ENCODE assay signal across 21 cellular contexts in the genomic region with DNA sequence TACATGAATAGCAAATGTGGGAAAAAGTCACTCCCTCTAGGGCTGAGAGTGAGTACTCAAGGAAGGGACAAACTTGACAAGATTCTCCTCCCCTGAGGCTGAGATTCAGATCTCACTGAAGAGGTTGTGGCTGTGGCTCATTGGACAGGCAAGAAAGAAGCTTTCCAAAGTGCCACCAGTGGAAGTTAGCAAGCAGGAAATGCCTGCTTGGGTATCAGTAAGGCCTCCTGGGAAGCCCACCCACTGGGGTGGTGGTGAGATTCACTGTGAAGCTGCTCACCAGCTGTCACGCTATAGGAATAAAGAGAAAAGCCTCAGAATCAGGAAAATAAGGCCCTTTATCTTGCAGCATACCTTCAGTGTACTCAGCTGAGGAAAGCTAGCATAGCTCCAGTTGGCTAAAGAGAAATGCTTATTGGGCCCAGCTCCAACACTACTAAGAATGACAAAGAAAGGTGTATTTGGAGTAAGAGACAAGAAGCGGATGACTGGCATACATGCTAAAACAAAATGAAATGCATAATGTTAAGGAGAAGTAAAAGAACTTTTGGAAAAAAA.
"Had no signal": no experiment of that assay in that cellular context is flagged by ENCODE, and none has a peak within 500 bp of the region (broad histone marks: within the 10 kb centered on the region; RNA-seq: fewer than 3 reads in every experiment).

No MANE protein-coding gene starts in this region.

- H3K27me3 Mint-ChIP-seq: activated CD8-positive, alpha-beta T cell treated with anti-CD3 and anti-CD28 coated beads for 36 hours; activated naive CD8-positive, alpha-beta T cell treated with anti-CD3 and anti-CD28 coated beads, Interleukin-2, amount 10 ng/mL, durations not matched to agents 7 days and 5 days; activated T-cell treated with anti-CD3 and anti-CD28 coated beads, Interleukin-2, amount 50 U/mL, for 24 hours; naive thymus-derived CD8-positive, alpha-beta T cell; stimulated activated memory B cell treated with anti-CD40 and anti-IgM and Interleukin-4, amounts not matched to agents 10 μg/mL and 1 μg/mL and 100 μg/mL, for 72 hours had no signal

- H3K9me3 ChIP-seq: body of pancreas, neutrophil, sigmoid colon, spleen, testis, upper lobe of left lung had no signal

- H3K9me3 Mint-ChIP-seq: activated naive CD8-positive, alpha-beta T cell treated with anti-CD3 and anti-CD28 coated beads, Interleukin-2, amount 10 ng/mL, durations not matched to agents 7 days and 5 days had no signal

- H3K4me1 ChIP-seq: body of pancreas, sigmoid colon, spleen, testis, upper lobe of left lung had no signal

- H3K36me3 Mint-ChIP-seq: activated naive CD8-positive, alpha-beta T cell treated with anti-CD3 and anti-CD28 coated beads, Interleukin-2, amount 10 ng/mL, durations not matched to agents 7 days and 5 days; naive thymus-derived CD8-positive, alpha-beta T cell; stimulated activated memory B cell treated with anti-CD40 and anti-IgM and Interleukin-4, amounts not matched to agents 10 μg/mL and 1 μg/mL and 100 μg/mL, for 72 hours had no signal

- H3K27ac ChIP-seq: body of pancreas, epithelial cell of prostate, neutrophil, sigmoid colon, spleen, testis, upper lobe of left lung had no signal

- H3K27ac Mint-ChIP-seq: activated CD8-positive, alpha-beta T cell treated with anti-CD3 and anti-CD28 coated beads for 36 hours; activated naive CD8-positive, alpha-beta T cell treated with anti-CD3 and anti-CD28 coated beads, Interleukin-2, amount 10 ng/mL, durations not matched to agents 7 days and 5 days; activated T-cell treated with anti-CD3 and anti-CD28 coated beads, Interleukin-2, amount 50 U/mL, for 24 hours; activated T-helper 2 cell treated with anti-CD3 and anti-CD28 coated beads, Interferon-gamma antibody, Interleukin-2, Interleukin-4, amounts not matched to agents 10 μg/mL and 5 μg/mL and 100 μg/mL, durations not matched to agents 14 hours and 24 hours and 36 hours; naive thymus-derived CD8-positive, alpha-beta T cell; stimulated activated memory B cell treated with anti-CD40 and anti-IgM and Interleukin-4, amounts not matched to agents 10 μg/mL and 1 μg/mL and 100 μg/mL, for 72 hours had no signal

- H3K36me3 ChIP-seq: neutrophil, sigmoid colon, spleen, upper lobe of left lung had no signal

- H3K4me3 Mint-ChIP-seq: activated CD8-positive, alpha-beta T cell treated with anti-CD3 and anti-CD28 coated beads for 36 hours; activated naive CD8-positive, alpha-beta T cell treated with anti-CD3 and anti-CD28 coated beads, Interleukin-2, amount 10 ng/mL, durations not matched to agents 7 days and 5 days; activated T-cell treated with anti-CD3 and anti-CD28 coated beads, Interleukin-2, amount 50 U/mL, for 24 hours; naive thymus-derived CD8-positive, alpha-beta T cell; stimulated activated memory B cell treated with anti-CD40 and anti-IgM and Interleukin-4, amounts not matched to agents 10 μg/mL and 1 μg/mL and 100 μg/mL, for 72 hours had no signal

- H3K27me3 ChIP-seq: body of pancreas, neutrophil, sigmoid colon, spleen, testis, upper lobe of left lung had no signal

- H3K4me3 ChIP-seq: body of pancreas, sigmoid colon, spleen, testis, upper lobe of left lung had no signal

- DNase-seq: activated CD4-positive, alpha-beta T cell treated with anti-CD3 and anti-CD28 coated beads for 48 hours; activated CD4-positive, CD25-positive, alpha-beta regulatory T cell; activated CD8-positive, alpha-beta T cell treated with anti-CD3 and anti-CD28 coated beads for 36 hours; activated naive CD4-positive, alpha-beta T cell treated with Interleukin-2 at 50 U/mL for 16 hours; activated naive CD8-positive, alpha-beta T cell treated with anti-CD3 and anti-CD28 coated beads, Interleukin-2, amount 10 ng/mL, durations not matched to agents 7 days and 5 days; activated T-cell treated with anti-CD3 and anti-CD28 coated beads, Interleukin-2, amount 50 U/mL, for 24 hours; body of pancreas; foreskin fibroblast; mesenchymal stem cell; naive thymus-derived CD8-positive, alpha-beta T cell; sigmoid colon; spleen; stimulated activated CD4-positive, alpha-beta T cell treated with anti-CD3 and anti-CD28 coated beads, Interleukin-4, amount 100 ng/mL, for 4 hours; T-helper 1 cell; T-helper 9 cell; testis; upper lobe of left lung had no signal

- H3K4me1 Mint-ChIP-seq: activated naive CD8-positive, alpha-beta T cell treated with anti-CD3 and anti-CD28 coated beads, Interleukin-2, amount 10 ng/mL, durations not matched to agents 7 days and 5 days; naive thymus-derived CD8-positive, alpha-beta T cell; stimulated activated memory B cell treated with anti-CD40 and anti-IgM and Interleukin-4, amounts not matched to agents 10 μg/mL and 1 μg/mL and 100 μg/mL, for 72 hours had no signal
